In the genomic region with DNA sequence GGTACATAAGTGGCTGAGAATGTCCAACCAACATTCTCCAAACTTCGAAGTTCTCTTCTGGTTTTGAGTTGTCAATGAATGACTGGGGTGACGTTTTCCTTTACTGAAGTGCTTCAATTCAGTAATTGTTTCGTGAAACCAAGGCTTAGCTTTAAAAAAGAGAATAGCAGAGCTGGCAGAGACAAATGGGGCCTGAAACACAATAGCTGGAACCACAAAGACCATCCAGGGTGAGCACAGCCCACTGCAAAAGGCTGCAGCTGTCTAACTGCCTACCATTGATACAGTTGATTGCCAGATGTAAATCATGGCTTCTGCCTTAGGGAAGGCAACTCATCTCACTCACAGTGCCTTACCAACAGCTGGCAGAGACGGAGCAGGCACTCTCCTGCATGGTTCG, we compare ENCODE assay signal across 18 cellular contexts.
A peak's percentile ranks its signal among the peaks of the same experiment; 100 is the strongest.
DNase-seq lines count a peak whose midpoint lies in the region; ATAC-seq and TF ChIP-seq lines count a peak whose summit lies in the region.
"Had no signal": no experiment of that assay in that cellular context is flagged by ENCODE, and none has a peak within 500 bp of the region (broad histone marks: within the 10 kb centered on the region; RNA-seq: fewer than 3 reads in every experiment).

No MANE protein-coding gene starts in this region.

- H3K27me3 Mint-ChIP-seq in stimulated activated memory B cell treated with anti-CD40 and anti-IgM and Interleukin-4, amounts not matched to agents 10 μg/mL and 1 μg/mL and 100 μg/mL, for 72 hours = peaks cover 9% of the 10 kb centered on the region
- no peaks in the 10 kb centered on the region for H3K27me3 Mint-ChIP-seq in WTC11 (ENCODE audit: low read depth)

- H3K9me3 Mint-ChIP-seq in stimulated activated memory B cell treated with anti-CD40 and anti-IgM and Interleukin-4, amounts not matched to agents 10 μg/mL and 1 μg/mL and 100 μg/mL, for 72 hours = no peaks in the 10 kb centered on the region
- H3K9me3 Mint-ChIP-seq in WTC11 = no peaks in the 10 kb centered on the region
- H3K9me3 Mint-ChIP-seq: CD4-positive, CD25-positive, alpha-beta regulatory T cell had no signal

- H3K9me3 ChIP-seq in ovary = no peaks in the 10 kb centered on the region
- H3K9me3 ChIP-seq: esophagus squamous epithelium, pancreas, uterus had no signal

- H3K36me3 Mint-ChIP-seq in stimulated activated memory B cell treated with anti-CD40 and anti-IgM and Interleukin-4, amounts not matched to agents 10 μg/mL and 1 μg/mL and 100 μg/mL, for 72 hours = peaks cover 5% of the 10 kb centered on the region
- H3K36me3 Mint-ChIP-seq in WTC11 = no peaks in the 10 kb centered on the region
- H3K36me3 Mint-ChIP-seq: CD4-positive, CD25-positive, alpha-beta regulatory T cell had no signal

- no peak for TF ChIP-seq EP300 in ovary (IDR thresholded peaks at IDR 0.05)

- no peak for TF ChIP-seq CTCF in GM06990 (IDR thresholded peaks at IDR 0.05; ENCODE audit: insufficient read depth, low read length, poor library complexity, severe bottlenecking)
- no peak for TF ChIP-seq CTCF in WTC11 (IDR thresholded peaks at IDR 0.05)
- no peak for TF ChIP-seq CTCF in ovary (IDR thresholded peaks at IDR 0.05)

- H3K27ac Mint-ChIP-seq in stimulated activated memory B cell treated with anti-CD40 and anti-IgM and Interleukin-4, amounts not matched to agents 10 μg/mL and 1 μg/mL and 100 μg/mL, for 72 hours = no peak overlapping the region
- H3K27ac Mint-ChIP-seq in WTC11 = no peak overlapping the region
- H3K27ac Mint-ChIP-seq: CD4-positive, CD25-positive, alpha-beta regulatory T cell had no signal

- H3K4me1 Mint-ChIP-seq in stimulated activated memory B cell treated with anti-CD40 and anti-IgM and Interleukin-4, amounts not matched to agents 10 μg/mL and 1 μg/mL and 100 μg/mL, for 72 hours = peaks cover 14% of the 10 kb centered on the region
- H3K4me1 Mint-ChIP-seq in WTC11 = peaks cover 12% of the 10 kb centered on the region
- H3K4me1 Mint-ChIP-seq: CD4-positive, CD25-positive, alpha-beta regulatory T cell had no signal

- H3K36me3 ChIP-seq in GM06990 (ENCODE audit: control insufficient read depth, insufficient read depth, low read length) (no peaks in the 10 kb centered on the region), ovary (no peaks in the 10 kb centered on the region)
- H3K36me3 ChIP-seq: esophagus squamous epithelium, pancreas, uterus had no signal

- H3K4me1 ChIP-seq in ovary (ENCODE audit: insufficient read depth) = no peaks in the 10 kb centered on the region
- H3K4me1 ChIP-seq: esophagus squamous epithelium, pancreas, uterus had no signal

- 76 to 78% (median 77%) methylated on average over 5 of the region's 5 CpGs for WGBS in ovary, 3 donors

- intact Hi-C loops in ovary (cut with DNase I) = no loop called here

- TF ChIP-seq POLR2A in ovary (IDR thresholded peaks at IDR 0.05) = no peak

- peak; percentile 29 for DNase-seq in GM06990 (ENCODE audit: extremely low read depth, insufficient read length)
- DNase-seq in medulla oblongata (ENCODE audit: extremely low spot score) = no peak
- DNase-seq in WTC11 (ENCODE audit: low spot score) = no peak
- DNase-seq in ovary = no peak
- DNase-seq: activated CD4-positive, CD25-positive, alpha-beta regulatory T cell treated with anti-CD3 and anti-CD28 coated beads, Interleukin-2, amount 50 U/mL, for 72 hours; activated effector memory CD4-positive, alpha-beta T cell treated with Interleukin-2 at 50 U/mL for 16 hours; caudate nucleus; CD4-positive, CD25-positive, alpha-beta regulatory T cell; effector CD4-positive, alpha-beta T cell; esophagus squamous epithelium; NCI-H226; pancreas; stimulated activated CD4-positive, alpha-beta T cell treated with anti-CD3 and anti-CD28 coated beads, Interleukin-2, amount 100 ng/mL, for 24 hours; uterus had no signal

- POLR2A ChIA-PET in WTC11 (lab: Charles Lee) = no interaction called here

- CTCF ChIA-PET in WTC11 (lab: Charles Lee) = interaction anchor here (1.1 to 1.6 kb wide), 3 partner anchors 9 to 378 kb away, joined by 3 to 6 read pairs (median 6); no protein-coding TSS in a partner anchor

- no peaks in the 10 kb centered on the region; the same call in 1 of the 2 replicates for H3K27me3 ChIP-seq in GM06990 (replicated peaks; ENCODE audit: control insufficient read depth, insufficient read depth, low read length)
- H3K27me3 ChIP-seq in ovary = no peaks in the 10 kb centered on the region
- H3K27me3 ChIP-seq: uterus had no signal

- no peak overlapping the region for H3K4me3 ChIP-seq in GM06990 (replicated peaks; ENCODE audit: low read depth, low read length)
- no peak overlapping the region for H3K4me3 ChIP-seq in ovary
- H3K4me3 ChIP-seq: esophagus squamous epithelium, pancreas, uterus had no signal

- no peak overlapping the region for H3K4me3 Mint-ChIP-seq in stimulated activated memory B cell treated with anti-CD40 and anti-IgM and Interleukin-4, amounts not matched to agents 10 μg/mL and 1 μg/mL and 100 μg/mL, for 72 hours
- no peak overlapping the region for H3K4me3 Mint-ChIP-seq in WTC11
- H3K4me3 Mint-ChIP-seq: CD4-positive, CD25-positive, alpha-beta regulatory T cell had no signal

- ATAC-seq in GM18909 (IDR thresholded peaks at IDR 0.05; ENCODE audit: poor library complexity, unreplicated experiment) = peak; percentile 63
- ATAC-seq in HG02678 (IDR thresholded peaks at IDR 0.05; ENCODE audit: unreplicated experiment) = peak; percentile 65
- ATAC-seq in HG03575 (IDR thresholded peaks at IDR 0.05; ENCODE audit: extremely low read depth, insufficient number of reproducible peaks, low FRiP score, unreplicated experiment) = peak; percentile 59
- ATAC-seq in stimulated activated memory B cell treated with anti-CD40 and anti-IgM and Interleukin-4, amounts not matched to agents 10 μg/mL and 1 μg/mL and 100 μg/mL, for 72 hours = no peak
- ATAC-seq in WTC11 = no peak
- ATAC-seq: pancreas had no signal

- H3K27ac ChIP-seq in ovary = no peak overlapping the region
- H3K27ac ChIP-seq: esophagus squamous epithelium, pancreas, uterus had no signal

TF ChIP-seq in WTC11, 78 proteins besides CTCF, POLR2A, EP300 and RAD21:
- TF ChIP-seq TEAD4 (CRISPR knock-in tag; IDR thresholded peaks at IDR 0.05) (no peak), ZNF317 (CRISPR knock-in tag; IDR thresholded peaks at IDR 0.05; ENCODE audit: borderline replicate concordance, low read depth) (no peak), ETV6 (CRISPR knock-in tag; IDR thresholded peaks at IDR 0.05) (no peak), ZNF138 (CRISPR knock-in tag; conservative IDR thresholded peaks at IDR 0.05) (no peak), GABPB1 (CRISPR knock-in tag; IDR thresholded peaks at IDR 0.05) (no peak), EMX1 (CRISPR knock-in tag; IDR thresholded peaks at IDR 0.05) (no peak), NFYB (CRISPR knock-in tag; conservative IDR thresholded peaks at IDR 0.05; ENCODE audit: low read depth) (no peak), ZBTB21 (CRISPR knock-in tag; IDR thresholded peaks at IDR 0.05; ENCODE audit: borderline replicate concordance) (no peak), OVOL2 (CRISPR knock-in tag; IDR thresholded peaks at IDR 0.05; ENCODE audit: borderline replicate concordance) (no peak), MXD4 (CRISPR knock-in tag; IDR thresholded peaks at IDR 0.05; ENCODE audit: borderline replicate concordance) (no peak)
- TF ChIP-seq, protein P1, sequence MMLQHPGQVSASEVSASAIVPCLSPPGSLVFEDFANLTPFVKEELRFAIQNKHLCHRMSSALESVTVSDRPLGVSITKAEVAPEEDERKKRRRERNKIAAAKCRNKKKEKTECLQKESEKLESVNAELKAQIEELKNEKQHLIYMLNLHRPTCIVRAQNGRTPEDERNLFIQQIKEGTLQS (CRISPR knock-in tag; conservative IDR thresholded peaks at IDR 0.05) = no peak
- TF ChIP-seq, protein P2, sequence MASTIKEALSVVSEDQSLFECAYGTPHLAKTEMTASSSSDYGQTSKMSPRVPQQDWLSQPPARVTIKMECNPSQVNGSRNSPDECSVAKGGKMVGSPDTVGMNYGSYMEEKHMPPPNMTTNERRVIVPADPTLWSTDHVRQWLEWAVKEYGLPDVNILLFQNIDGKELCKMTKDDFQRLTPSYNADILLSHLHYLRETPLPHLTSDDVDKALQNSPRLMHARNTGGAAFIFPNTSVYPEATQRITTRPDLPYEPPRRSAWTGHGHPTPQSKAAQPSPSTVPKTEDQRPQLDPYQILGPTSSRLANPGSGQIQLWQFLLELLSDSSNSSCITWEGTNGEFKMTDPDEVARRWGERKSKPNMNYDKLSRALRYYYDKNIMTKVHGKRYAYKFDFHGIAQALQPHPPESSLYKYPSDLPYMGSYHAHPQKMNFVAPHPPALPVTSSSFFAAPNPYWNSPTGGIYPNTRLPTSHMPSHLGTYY (CRISPR knock-in tag; IDR thresholded peaks at IDR 0.05) = no peak
- TF ChIP-seq, protein P3, sequence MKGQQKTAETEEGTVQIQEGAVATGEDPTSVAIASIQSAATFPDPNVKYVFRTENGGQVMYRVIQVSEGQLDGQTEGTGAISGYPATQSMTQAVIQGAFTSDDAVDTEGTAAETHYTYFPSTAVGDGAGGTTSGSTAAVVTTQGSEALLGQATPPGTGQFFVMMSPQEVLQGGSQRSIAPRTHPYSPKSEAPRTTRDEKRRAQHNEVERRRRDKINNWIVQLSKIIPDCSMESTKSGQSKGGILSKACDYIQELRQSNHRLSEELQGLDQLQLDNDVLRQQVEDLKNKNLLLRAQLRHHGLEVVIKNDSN (CRISPR knock-in tag; IDR thresholded peaks at IDR 0.05) = no peak
TF ChIP-seq in WTC11: peak in this region for 0.

Comparison
In these comparisons a context has a peak if more than half of its experiments do, and no peak if none do; other contexts are left out.
1. ATAC-seq: peak in GM18909 (single experiment), HG02678 (single experiment) and HG03575 (single experiment); none in stimulated activated memory B cell treated with anti-CD40 and anti-IgM and Interleukin-4, amounts not matched to agents 10 μg/mL and 1 μg/mL and 100 μg/mL, for 72 hours (single experiment) and WTC11 (single experiment).